1 cellular context compared by ENCODE assay signal in the genomic region with DNA sequence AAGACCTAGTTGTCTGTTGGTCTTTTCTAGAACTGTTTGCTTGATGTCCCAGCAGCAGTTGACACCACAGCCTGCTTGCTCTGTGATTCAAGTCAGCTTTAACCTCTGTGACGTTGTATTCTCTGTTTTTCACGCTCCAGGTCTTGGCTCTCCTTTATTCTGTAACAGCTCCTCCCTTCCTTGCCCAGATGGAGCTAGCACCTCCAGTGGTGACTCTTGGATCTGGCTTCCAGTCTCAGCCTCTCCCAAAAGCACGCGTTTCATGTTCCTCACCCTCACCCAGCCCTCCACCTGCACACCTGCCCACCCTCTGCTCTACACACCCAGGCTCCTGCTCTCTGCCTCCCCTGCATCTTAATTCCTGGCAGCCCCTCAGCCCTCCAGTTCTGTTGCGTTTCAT.
TF ChIP-seq lines count a peak whose summit lies in the region.

No MANE protein-coding gene starts in this region.

TF ChIP-seq in WTC11, 78 proteins besides CTCF, POLR2A, EP300 and RAD21 (continued from another document):
- TF ChIP-seq, protein P1, sequence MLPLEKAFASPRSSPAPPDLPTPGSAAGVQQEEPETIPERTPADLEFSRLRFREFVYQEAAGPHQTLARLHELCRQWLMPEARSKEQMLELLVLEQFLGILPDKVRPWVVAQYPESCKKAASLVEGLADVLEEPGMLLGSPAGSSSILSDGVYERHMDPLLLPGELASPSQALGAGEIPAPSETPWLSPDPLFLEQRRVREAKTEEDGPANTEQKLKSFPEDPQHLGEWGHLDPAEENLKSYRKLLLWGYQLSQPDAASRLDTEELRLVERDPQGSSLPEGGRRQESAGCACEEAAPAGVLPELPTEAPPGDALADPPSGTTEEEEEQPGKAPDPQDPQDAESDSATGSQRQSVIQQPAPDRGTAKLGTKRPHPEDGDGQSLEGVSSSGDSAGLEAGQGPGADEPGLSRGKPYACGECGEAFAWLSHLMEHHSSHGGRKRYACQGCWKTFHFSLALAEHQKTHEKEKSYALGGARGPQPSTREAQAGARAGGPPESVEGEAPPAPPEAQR (CRISPR knock-in tag; IDR thresholded peaks at IDR 0.05), result no peak
- TF ChIP-seq HMGA2 (CRISPR knock-in tag; IDR thresholded peaks at IDR 0.05), result no peak
- TF ChIP-seq ZNF671 (CRISPR knock-in tag; IDR thresholded peaks at IDR 0.05), result no peak
- no peak for TF ChIP-seq ZNF219 (CRISPR knock-in tag; IDR thresholded peaks at IDR 0.05; ENCODE audit: borderline replicate concordance)
- no peak for TF ChIP-seq ZBTB21 (CRISPR knock-in tag; IDR thresholded peaks at IDR 0.05; ENCODE audit: borderline replicate concordance)
- TF ChIP-seq MXD4 (CRISPR knock-in tag; IDR thresholded peaks at IDR 0.05; ENCODE audit: borderline replicate concordance), result no peak
- no peak for TF ChIP-seq E2F5 (CRISPR knock-in tag; IDR thresholded peaks at IDR 0.05)
- no peak for TF ChIP-seq MYBL2 (CRISPR knock-in tag; IDR thresholded peaks at IDR 0.05)
